11 cellular contexts compared by ENCODE assay signal in the genomic region with DNA sequence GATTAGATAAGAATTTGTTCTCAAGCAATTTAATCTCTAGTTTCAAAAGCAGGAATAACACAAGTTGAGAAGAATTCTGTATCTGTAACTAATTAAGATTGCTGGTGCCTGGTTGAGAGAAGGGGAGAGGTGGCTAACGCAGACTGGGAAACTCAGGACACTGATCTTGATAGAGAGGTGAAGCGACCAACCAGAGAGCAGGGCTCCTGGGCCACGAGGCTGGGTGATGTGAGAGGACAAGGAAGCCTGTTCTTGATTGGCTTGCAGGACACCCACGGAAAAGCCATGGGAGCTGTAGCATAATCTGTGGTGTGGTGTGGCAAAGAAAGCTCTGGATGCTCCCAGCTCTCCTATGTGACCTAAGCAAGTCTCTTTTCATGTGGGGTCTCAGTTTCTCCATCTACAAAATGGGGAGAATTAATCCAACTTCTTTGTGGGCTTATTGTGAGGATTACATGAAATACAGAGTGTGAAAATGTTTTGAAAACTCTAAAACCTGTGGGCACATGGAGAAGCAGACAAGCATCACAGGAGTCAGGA.
DNase-seq lines count a peak whose midpoint lies in the region; TF ChIP-seq lines count a peak whose summit lies in the region.
"Had no signal": no experiment of that assay in that cellular context is flagged by ENCODE, and none has a peak within 500 bp of the region (broad histone marks: within the 10 kb centered on the region; RNA-seq: fewer than 3 reads in every experiment).

No MANE protein-coding gene starts in this region.

- H2BK15ac ChIP-seq in H9 (ENCODE audit: low read depth, low read length) = no peak overlapping the region

- H2BK5ac ChIP-seq in H9 (ENCODE audit: insufficient read length, low read length) = no peak overlapping the region

- H3K4me1 Mint-ChIP-seq in H9 = peaks cover 33 to 40% of the 10 kb centered on the region in 2 experiments

- peaks cover 5 to 8% (median 7%) of the 10 kb centered on the region in 3 experiments; a peak in 5 of 7 replicates for H3K36me3 Mint-ChIP-seq in H9 (ENCODE audit: insufficient read depth in 1 of 3, low read depth in 3 of 3)

- DNase-seq in H9 (peak; percentile 85), adipocyte (ENCODE audit: low read depth) (peak; percentile 90), hepatic stellate cell (ENCODE audit: low spot score) (peak; percentile 85), smooth muscle cell (lab: John Stamatoyannopoulos, UW; ENCODE audit: unreplicated experiment) (peak; percentile 11), middle frontal gyrus (ENCODE audit: extremely low spot score, low spot score) (no peak), SKM-1 (lab: John Stamatoyannopoulos, UW; ENCODE audit: unreplicated experiment) (no peak), NCI-H2081 treated with DMSO at 0.1 percent for 48 hours (lab: John Stamatoyannopoulos, UW) (no peak)
- DNase-seq: cerebellar nuclear complex, midbrain had no signal

- WGBS in H9 (ENCODE audit: extremely low coverage, insufficient read length, low lambda C conversion rate) = no CpG with 5 or more reads among the region's 4 CpGs
- 13% methylated on average over 4 of the region's 4 CpGs for WGBS in smooth muscle cell (ENCODE audit: low lambda C conversion rate)

- peaks cover 8 to 10% of the 10 kb centered on the region in 2 experiments for H3K9me3 Mint-ChIP-seq in H9

- no peak overlapping the region for H3K4ac ChIP-seq in H9 (ENCODE audit: low read depth, low read length)

- H3K56ac ChIP-seq in H9 (ENCODE audit: insufficient read length, low read depth, low read length) = no peak overlapping the region

- no peak overlapping the region for H3T11ph ChIP-seq in H9 (ENCODE audit: low read length)

- H3K9ac ChIP-seq in H9 (ENCODE audit: extremely low read depth, insufficient read length, low read length) (no peak overlapping the region), adipocyte (ENCODE audit: low read length) (peak overlapping the region; percentile 75), smooth muscle cell (ENCODE audit: low read depth) (peak overlapping the region; percentile 64)

- no peak overlapping the region for H2BK120ac ChIP-seq in H9 (ENCODE audit: low read depth, low read length, poor library complexity, severe bottlenecking)

- H2BK12ac ChIP-seq in H9 (ENCODE audit: insufficient read length, low read depth, low read length) = no peak overlapping the region

- H3K36me3 ChIP-seq in adipocyte (ENCODE audit: control insufficient read depth, insufficient read depth, low read length, severe bottlenecking) (no peaks in the 10 kb centered on the region), smooth muscle cell (ENCODE audit: low read depth) (no peaks in the 10 kb centered on the region)

- H4K20me1 ChIP-seq in H9 (ENCODE audit: control insufficient read depth, insufficient read depth, insufficient read length) = no peaks in the 10 kb centered on the region
- no peaks in the 10 kb centered on the region for H4K20me1 ChIP-seq in smooth muscle cell (ENCODE audit: low read depth)

- no peak overlapping the region for H4K5ac ChIP-seq in H9 (ENCODE audit: insufficient read length, low read depth, low read length)

- peak overlapping the region; percentile 92 to 97 (median 97) for H3K27ac Mint-ChIP-seq in H9

- H3K79me1 ChIP-seq in H9 (ENCODE audit: insufficient read depth, low read depth, low read length, poor library complexity, severe bottlenecking) = no peaks in the 10 kb centered on the region

- H3K27me3 Mint-ChIP-seq in H9 (ENCODE audit: low read depth) = peaks cover 1% of the 10 kb centered on the region; the same call in 1 of the 2 replicates

- peak overlapping the region in 1 of 2 experiments; percentile 31; a peak in 2 of 5 replicates for H3K4me3 Mint-ChIP-seq in H9

- no peak overlapping the region for H3K14ac ChIP-seq in H9 (ENCODE audit: insufficient read depth, low read length)

- H2BK20ac ChIP-seq in H9 (ENCODE audit: low read depth, low read length, poor library complexity, severe bottlenecking) = no peak overlapping the region

- H4K91ac ChIP-seq in H9 (ENCODE audit: insufficient read length, low read depth, low read length) = no peak overlapping the region

- H3K4me1 ChIP-seq in H9 (ENCODE audit: insufficient read depth, low read length) (peaks cover 6% of the 10 kb centered on the region), adipocyte (ENCODE audit: control insufficient read depth, insufficient read depth, low read length) (peaks cover 32% of the 10 kb centered on the region), smooth muscle cell (ENCODE audit: low read depth) (peaks cover 5% of the 10 kb centered on the region)

- no peak overlapping the region for H3K4me2 ChIP-seq in H9 (ENCODE audit: insufficient read depth, insufficient read length, low read length)
- H3K4me2 ChIP-seq in smooth muscle cell = peak overlapping the region; percentile 71
- H3K4me2 ChIP-seq: PC-9 had no signal

- H2AK5ac ChIP-seq in H9 (ENCODE audit: insufficient read length, low read length) = no peak overlapping the region

- H2AFZ ChIP-seq in H9 (ENCODE audit: low read length) (no peak overlapping the region), smooth muscle cell (ENCODE audit: low read depth) (no peak overlapping the region)
- H2AFZ ChIP-seq: PC-9 had no signal

- H3K18ac ChIP-seq in H9 (ENCODE audit: insufficient read length, low read depth, low read length) = no peak overlapping the region

- H4K8ac ChIP-seq in H9 (replicated peaks; ENCODE audit: insufficient read length, low read depth, low read length) = no peak overlapping the region

- H3F3A ChIP-seq in smooth muscle cell (ENCODE audit: low read depth) = no peaks in the 10 kb centered on the region

- H3K27ac ChIP-seq in H9 (ENCODE audit: insufficient read length, low read depth, low read length) (peak overlapping the region; percentile 27), smooth muscle cell (ENCODE audit: low read depth) (peak overlapping the region; percentile 87)
- H3K27ac ChIP-seq: PC-9 had no signal

- no peak overlapping the region for H3K23ac ChIP-seq in H9 (ENCODE audit: insufficient read length, low read depth, low read length)

- H3K9me3 ChIP-seq in H9 (ENCODE audit: control insufficient read depth, low read depth, low read length) = peaks cover 7% of the 10 kb centered on the region
- peaks cover 9% of the 10 kb centered on the region for H3K9me3 ChIP-seq in adipocyte (ENCODE audit: control insufficient read depth, low read length)
- H3K9me3 ChIP-seq in smooth muscle cell (replicated peaks; ENCODE audit: low read depth) = no peaks in the 10 kb centered on the region

- peak overlapping the region; percentile 9 for H3K4me3 ChIP-seq in adipocyte (ENCODE audit: low read length)
- no peak overlapping the region for H3K4me3 ChIP-seq in smooth muscle cell
- H3K4me3 ChIP-seq: K562, PC-9 had no signal

- H3K27me3 ChIP-seq in H9 (ENCODE audit: insufficient read depth, low read length) = no peaks in the 10 kb centered on the region; the same call in 1 of the 2 replicates
- no peaks in the 10 kb centered on the region for H3K27me3 ChIP-seq in adipocyte (replicated peaks; ENCODE audit: control insufficient read depth, insufficient read depth, low read length)
- H3K27me3 ChIP-seq in smooth muscle cell (ENCODE audit: low read depth) = no peaks in the 10 kb centered on the region

- no peaks in the 10 kb centered on the region for H3K23me2 ChIP-seq in H9 (ENCODE audit: insufficient read length, low read depth, low read length, poor library complexity, severe bottlenecking)

- H3K79me2 ChIP-seq in H9 (ENCODE audit: insufficient read depth, low read length) (no peaks in the 10 kb centered on the region), smooth muscle cell (ENCODE audit: low read depth) (no peaks in the 10 kb centered on the region)

- no peak for TF ChIP-seq CTCF in H9 (conservative IDR thresholded peaks at IDR 0.05)
- TF ChIP-seq CTCF in smooth muscle cell (IDR thresholded peaks at IDR 0.05; ENCODE audit: borderline replicate concordance, insufficient read depth, poor library complexity, severe bottlenecking) = no peak

Comparison
In these comparisons a context has a peak if more than half of its experiments do, and no peak if none do; other contexts are left out.
1. DNase-seq: peak in H9 (single experiment), adipocyte (single experiment), hepatic stellate cell (single experiment) and smooth muscle cell (single experiment); none in middle frontal gyrus (single experiment), SKM-1 (single experiment) and NCI-H2081 treated with DMSO at 0.1 percent for 48 hours (single experiment).